22 cellular contexts compared by ENCODE assay signal in genomic region chr6:121310495-121310894, GRCh38.
"Had no signal": no experiment of that assay in that cellular context is flagged by ENCODE, and none has a peak within 500 bp of the region (broad histone marks: within the 10 kb centered on the region; RNA-seq: fewer than 3 reads in every experiment).

No MANE protein-coding gene starts in this region.

- DNase-seq: activated CD4-positive, alpha-beta T cell treated with anti-CD3 and anti-CD28 coated beads, Interleukin-2, amount 10 ng/mL, durations not matched to agents 7 days and 5 days; activated CD8-positive, alpha-beta T cell treated with anti-CD3 and anti-CD28 coated beads, Interleukin-2, amount 10 ng/mL, durations not matched to agents 7 days and 5 days; activated naive CD4-positive, alpha-beta T cell treated with anti-CD3 and anti-CD28 coated beads, Interleukin-2, amount 10 ng/mL, durations not matched to agents 7 days and 5 days; activated T-cell treated with anti-CD3 and anti-CD28 coated beads, Interleukin-2, amount 50 U/mL, for 4 hours; aorta; dermis blood vessel endothelial cell; effector memory CD4-positive, alpha-beta T cell; glutamatergic neuron; hippocampal formation; islet precursor cell; naive B cell; stimulated activated CD4-positive, alpha-beta T cell treated with anti-CD3 and anti-CD28 coated beads, Interleukin-15, amount 100 ng/mL, for 24 hours; stimulated activated CD4-positive, alpha-beta T cell treated with anti-CD3 and anti-CD28 coated beads, Interleukin-2, amount 100 ng/mL, for 48 hours; stimulated activated naive CD8-positive, alpha-beta T cell treated with anti-CD3 and anti-CD28 coated beads, Interleukin-15, amount 100 ng/mL, for 72 hours; transverse colon had no signal

- H3K9me3 ChIP-seq: prostate gland, right atrium auricular region, suprapubic skin, transverse colon, vagina had no signal

- H3K27ac ChIP-seq: prostate gland, right atrium auricular region, skin epidermis, suprapubic skin, vagina had no signal

- H3K4me3 ChIP-seq: lung, prostate gland, right atrium auricular region, skin epidermis, suprapubic skin, transverse colon, vagina had no signal

- H3K36me3 ChIP-seq: prostate gland, right atrium auricular region, suprapubic skin, transverse colon, vagina had no signal

- H3K27me3 ChIP-seq: right atrium auricular region, suprapubic skin, transverse colon, vagina had no signal

- ATAC-seq: activated CD8-positive, alpha-beta T cell treated with anti-CD3 and anti-CD28 coated beads, Interleukin-2, amount 10 ng/mL, durations not matched to agents 7 days and 5 days; activated T-cell treated with anti-CD3 and anti-CD28 coated beads, Interleukin-2, amount 50 U/mL, for 4 hours; left lobe of liver; stimulated activated naive CD8-positive, alpha-beta T cell treated with anti-CD3 and anti-CD28 coated beads, Interleukin-15, amount 100 ng/mL, for 72 hours had no signal

- H3K4me1 ChIP-seq: prostate gland, right atrium auricular region, suprapubic skin, vagina had no signal
